Comparison of ENCODE assay signal across 8 cellular contexts in the genomic region with DNA sequence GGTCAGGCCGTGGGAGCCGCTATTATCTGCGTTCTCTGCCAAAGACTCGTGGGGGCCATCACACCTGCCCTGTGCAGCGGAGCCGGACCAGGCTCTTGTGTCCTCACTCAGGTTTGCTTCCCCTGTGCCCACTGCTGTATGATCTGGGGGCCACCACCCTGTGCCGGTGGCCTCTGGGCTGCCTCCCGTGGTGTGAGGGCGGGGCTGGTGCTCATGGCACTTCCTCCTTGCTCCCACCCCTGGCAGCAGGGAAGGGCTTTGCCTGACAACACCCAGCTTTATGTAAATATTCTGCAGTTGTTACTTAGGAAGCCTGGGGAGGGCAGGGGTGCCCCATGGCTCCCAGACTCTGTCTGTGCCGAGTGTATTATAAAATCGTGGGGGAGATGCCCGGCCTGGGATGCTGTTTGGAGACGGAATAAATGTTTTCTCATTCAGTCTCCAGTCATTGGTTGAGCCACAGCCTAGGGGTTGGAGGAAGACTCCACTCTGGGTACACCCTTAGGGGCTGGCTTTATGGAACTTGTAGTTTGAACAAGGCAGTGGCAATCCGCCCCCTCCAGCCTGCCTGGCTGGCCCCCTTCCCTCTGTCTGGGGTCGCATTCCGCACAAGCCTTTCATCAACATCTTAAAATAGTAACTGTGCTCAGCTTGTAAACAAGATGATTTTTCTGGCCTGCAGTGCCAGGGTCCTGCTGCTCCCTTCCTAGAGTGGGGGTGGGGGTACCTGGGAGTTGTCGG. TPM values are rescaled to one million over a fixed set of nuclear protein-coding genes. Genes with fewer than 3 reads are reported as not detected.
DNase-seq lines count a peak whose midpoint lies in the region; ATAC-seq, FAIRE-seq and TF ChIP-seq lines count a peak whose summit lies in the region.

No MANE protein-coding gene starts in this region.

- H3K9ac ChIP-seq in HUES48 (ENCODE audit: low read depth, low read length) = no peak overlapping the region

- H3K9me3 ChIP-seq in CD4-positive, alpha-beta memory T cell (ENCODE audit: control insufficient read depth in 1 of 2, low read length in 2 of 2) = no peaks in the 10 kb centered on the region
- no peaks in the 10 kb centered on the region for H3K9me3 ChIP-seq in HUES48 (ENCODE audit: control insufficient read depth, insufficient read depth, low read length)
- H3K9me3 ChIP-seq in ascending aorta = no peaks in the 10 kb centered on the region
- H3K9me3 ChIP-seq in mesodermal cell (ENCODE audit: control insufficient read depth, low read length) = no peaks in the 10 kb centered on the region

- peaks cover 62% of the 10 kb centered on the region for H3K4me1 ChIP-seq in CD4-positive, alpha-beta memory T cell (ENCODE audit: insufficient read depth, low read length)
- peaks cover 15% of the 10 kb centered on the region for H3K4me1 ChIP-seq in HUES48 (ENCODE audit: control insufficient read depth, insufficient read depth, low read length)
- peaks cover 11 to 63% of the 10 kb centered on the region in 2 donors for H3K4me1 ChIP-seq in ascending aorta
- H3K4me1 ChIP-seq in mesodermal cell (ENCODE audit: control insufficient read depth, insufficient read depth, low read length, poor library complexity, severe bottlenecking) = peaks cover 29% of the 10 kb centered on the region

- CTCF ChIA-PET in CD4-positive, alpha-beta memory T cell (lab: Charles Lee; ENCODE audit: partially characterized antibody) = interaction anchor here (1.7 kb wide), 1 partner anchor 52 kb away, joined by 4 read pairs; no protein-coding TSS in a partner anchor

- no peak for FAIRE-seq in RCC 7860 (lab: Jason Lieb, UNC)

- POLR2A ChIA-PET in CD4-positive, alpha-beta memory T cell (lab: Charles Lee; ENCODE audit: partially characterized antibody) = interaction anchor here (1.0 to 9.1 kb wide), 5 partner anchors 33 to 58 kb away, joined by 3 to 170 read pairs (median 7); a partner anchor contains a TSS

- H3K27me3 ChIP-seq in CD4-positive, alpha-beta memory T cell (ENCODE audit: insufficient read depth, low read length) = no peaks in the 10 kb centered on the region
- no peaks in the 10 kb centered on the region for H3K27me3 ChIP-seq in HUES48 (ENCODE audit: control insufficient read depth, insufficient read depth, low read length)
- H3K27me3 ChIP-seq in ascending aorta = no peaks in the 10 kb centered on the region

- H3K4me3 ChIP-seq in CD4-positive, alpha-beta memory T cell (ENCODE audit: low read length in 2 of 2) = no peak overlapping the region
- H3K4me3 ChIP-seq in HUES48 (ENCODE audit: low read depth, low read length) = no peak overlapping the region
- H3K4me3 ChIP-seq in ascending aorta = peak overlapping the region in 1 of 2 donors; percentile 8
- no peak overlapping the region for H3K4me3 ChIP-seq in mesodermal cell (ENCODE audit: extremely low read depth, insufficient read depth, low read length, poor library complexity, severe bottlenecking)

- H3K36me3 Mint-ChIP-seq in CD4-positive, alpha-beta memory T cell = peaks cover 0 to 26% of the 10 kb centered on the region in 2 donors

- H3K27me3 Mint-ChIP-seq in CD4-positive, alpha-beta memory T cell = no peaks in the 10 kb centered on the region

- no peak for DNase-seq in CD4-positive, alpha-beta memory T cell
- DNase-seq in ascending aorta (ENCODE audit: low spot score in 2 of 2) = peak in 1 of 2 donors; percentile 76
- no peak for DNase-seq in RCC 7860 (ENCODE audit: low spot score)
- DNase-seq in NCI-H1930 (lab: John Stamatoyannopoulos, UW) = no peak

- TF ChIP-seq CTCF in ascending aorta (IDR thresholded peaks at IDR 0.05) = no peak

- H3K27ac ChIP-seq in CD4-positive, alpha-beta memory T cell (ENCODE audit: low read depth, low read length) = peak overlapping the region; percentile 21
- H3K27ac ChIP-seq in HUES48 (ENCODE audit: low read depth, low read length) = peak overlapping the region; percentile 60
- H3K27ac ChIP-seq in ascending aorta = peak overlapping the region; percentile 81 to 89
- peak overlapping the region; percentile 90 for H3K27ac ChIP-seq in mesodermal cell (ENCODE audit: low read depth, low read length, severe bottlenecking)

- intact Hi-C loops in CD4-positive, alpha-beta memory T cell (cut with micrococcal nuclease) = no loop called here
- intact Hi-C loops in ascending aorta (cut with DNase I) = loop anchor here (5.0 to 10.0 kb wide), 3 partner anchors 570 to 1028 kb away; a partner anchor contains a TSS

- H3K4me3 Mint-ChIP-seq in CD4-positive, alpha-beta memory T cell = peak overlapping the region in 4 of 8 donors; percentile 16 to 74 (median 60)

- peak overlapping the region; percentile 47 to 97 (median 72) for H3K27ac Mint-ChIP-seq in CD4-positive, alpha-beta memory T cell

- WGBS in mesodermal cell (ENCODE audit: insufficient coverage in 2 of 2), 2 experiments = 54 to 66% methylated on average over 14 to 17 of the region's 17 CpGs

- no peaks in the 10 kb centered on the region for H3K9me3 Mint-ChIP-seq in CD4-positive, alpha-beta memory T cell

- ATAC-seq in GM19467 (IDR thresholded peaks at IDR 0.05; ENCODE audit: unreplicated experiment) (no peak), HG02588 (IDR thresholded peaks at IDR 0.05; ENCODE audit: unreplicated experiment) (no peak)

- peaks cover 4% of the 10 kb centered on the region for H3K36me3 ChIP-seq in CD4-positive, alpha-beta memory T cell (ENCODE audit: insufficient read depth, low read length)
- H3K36me3 ChIP-seq in HUES48 (ENCODE audit: control insufficient read depth, insufficient read depth, low read length) (peaks cover 43% of the 10 kb centered on the region), ascending aorta (peaks cover 9 to 12% of the 10 kb centered on the region in 2 donors), mesodermal cell (ENCODE audit: control insufficient read depth, insufficient read depth, low read length) (peaks cover 42% of the 10 kb centered on the region)

- peaks cover 27 to 76% (median 52%) of the 10 kb centered on the region in 4 donors for H3K4me1 Mint-ChIP-seq in CD4-positive, alpha-beta memory T cell

RNA-seq across cellular contexts. Expression of a gene that starts 4.1 kb away (rescaled TPM):
- total RNA-seq in CD4-positive, alpha-beta memory T cell = 10 to 100 TPM; 60.3 to 61.6 TPM
- polyA plus RNA-seq in CD4-positive, alpha-beta memory T cell = 100 to 1,000 TPM; 144 to 234 TPM
- total RNA-seq in ascending aorta = 115 TPM
- polyA plus RNA-seq in mesodermal cell (2013, experiment 1 of 2) = 42.5 TPM
- 31.4 TPM for polyA plus RNA-seq in mesodermal cell (2013, experiment 2 of 2)

RNA-seq across cellular contexts. Expression of a gene that starts 14.4 kb away (rescaled TPM):
- under 1 TPM in 1 of 2 experiments, not detected in 1; 0.55 TPM for total RNA-seq in CD4-positive, alpha-beta memory T cell
- polyA plus RNA-seq in CD4-positive, alpha-beta memory T cell = 1 to 10 TPM in 1 of 2 donors, under 1 TPM in 1; 0.88 to 1.4 TPM
- total RNA-seq in ascending aorta = not detected
- polyA plus RNA-seq in mesodermal cell (2013, experiment 1 of 2) = 52.8 TPM
- 44.5 TPM for polyA plus RNA-seq in mesodermal cell (2013, experiment 2 of 2)

RNA-seq across cellular contexts. Expression of a gene that starts 14.7 kb away (rescaled TPM):
- total RNA-seq in CD4-positive, alpha-beta memory T cell = 1 to 10 TPM; 3.6 to 3.8 TPM
- polyA plus RNA-seq in CD4-positive, alpha-beta memory T cell = 1 to 10 TPM in 1 of 2 donors, not detected in 1; 2.2 TPM
- total RNA-seq in ascending aorta = 107 TPM
- polyA plus RNA-seq in mesodermal cell (2013, experiment 1 of 2) = 58.0 TPM
- 43.6 TPM for polyA plus RNA-seq in mesodermal cell (2013, experiment 2 of 2)

RNA-seq across cellular contexts. Expression of a gene that starts 26.3 kb away (rescaled TPM):
- not detected for total RNA-seq in CD4-positive, alpha-beta memory T cell
- not detected for polyA plus RNA-seq in CD4-positive, alpha-beta memory T cell
- total RNA-seq in ascending aorta = not detected
- polyA plus RNA-seq in mesodermal cell (2013, experiment 1 of 2) = not detected
- polyA plus RNA-seq in mesodermal cell (2013, experiment 2 of 2) = not detected

RNA-seq across cellular contexts. Expression of a gene that starts 41.6 kb away (rescaled TPM):
- under 1 TPM in 1 of 2 experiments, not detected in 1; 0.32 TPM for total RNA-seq in CD4-positive, alpha-beta memory T cell
- under 1 TPM in 1 of 2 donors, not detected in 1; 0.18 TPM for polyA plus RNA-seq in CD4-positive, alpha-beta memory T cell
- total RNA-seq in ascending aorta = 0.11 TPM
- polyA plus RNA-seq in mesodermal cell (2013, experiment 1 of 2) = 67.6 TPM
- polyA plus RNA-seq in mesodermal cell (2013, experiment 2 of 2) = 73.0 TPM

Comparison
In these comparisons a context has a peak if more than half of its experiments do, and no peak if none do; other contexts are left out.
1. H3K27ac ChIP-seq: peak in every context shown above with its lines; median percentile 90 in mesodermal cell; 85 in ascending aorta; 60 in HUES48; 21 in CD4-positive, alpha-beta memory T cell.
2. RNA of a gene that starts 14.7 kb away (total RNA-seq): 107 TPM in ascending aorta (single experiment); 3.6 to 3.8 TPM in CD4-positive, alpha-beta memory T cell; every median in the first group is over 10 times any median in the second.